ENCODE assay signal across 1 cellular context in genomic region chr6:23176883-23177282, GRCh38.
TF ChIP-seq lines count a peak whose summit lies in the region.

No MANE protein-coding gene starts in this region.

TF ChIP-seq in SK-N-SH treated with all-trans-retinoic acid at 6 μM for 48 hours, 23 proteins besides CTCF, POLR2A, EP300 and RAD21 (continued from another document):
- no peak for TF ChIP-seq TSHZ2 (CRISPR knock-in tag; IDR thresholded peaks at IDR 0.05)
- TF ChIP-seq BACH2 (CRISPR knock-in tag; IDR thresholded peaks at IDR 0.05; ENCODE audit: borderline replicate concordance) = no peak
- no peak for TF ChIP-seq OSR1 (CRISPR knock-in tag; IDR thresholded peaks at IDR 0.05)
- no peak for TF ChIP-seq ZFP3 (CRISPR knock-in tag; IDR thresholded peaks at IDR 0.05)
- no peak for TF ChIP-seq ARNTL (CRISPR knock-in tag; IDR thresholded peaks at IDR 0.05; ENCODE audit: borderline replicate concordance, low read depth)
